In the genomic region with DNA sequence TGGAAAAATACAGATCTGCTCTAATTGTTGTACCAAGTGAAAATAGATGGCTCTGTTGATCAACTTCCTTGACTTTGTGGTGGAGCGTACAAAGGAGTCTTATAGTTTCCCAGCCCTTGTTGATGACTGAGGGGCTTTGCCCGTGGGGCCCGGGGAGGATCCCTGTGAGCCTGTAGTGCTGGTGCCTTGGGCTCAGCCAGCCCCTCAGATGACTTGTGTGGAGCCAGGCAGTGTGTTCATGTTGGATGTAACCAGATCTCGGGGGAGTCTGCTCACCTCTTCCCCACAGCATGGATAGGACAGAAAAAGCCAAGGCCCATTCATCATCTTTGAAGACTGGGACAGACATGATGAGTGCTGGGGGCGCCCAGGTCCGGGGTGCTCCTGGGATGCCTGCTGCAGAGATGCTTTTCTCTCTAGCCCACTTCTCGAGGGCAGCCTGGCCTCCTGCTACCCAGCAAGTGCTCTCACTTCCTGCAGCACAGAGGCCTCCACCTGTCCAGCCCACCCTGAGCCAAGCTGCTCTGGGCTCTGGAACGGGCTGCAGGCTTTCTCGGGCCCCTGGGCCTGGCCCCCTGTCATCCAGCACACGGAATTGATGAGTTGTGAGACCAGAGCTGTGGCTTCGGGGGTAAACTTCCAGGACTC, we compare ENCODE assay signal across 15 cellular contexts.
DNase-seq lines count a peak whose midpoint lies in the region; ATAC-seq, FAIRE-seq and TF ChIP-seq lines count a peak whose summit lies in the region.
"Had no signal": no experiment of that assay in that cellular context is flagged by ENCODE, and none has a peak within 500 bp of the region (broad histone marks: within the 10 kb centered on the region; RNA-seq: fewer than 3 reads in every experiment).

No MANE protein-coding gene starts in this region.

- H3K79me2 ChIP-seq in H1 (ENCODE audit: control insufficient read depth in 1 of 2, insufficient read depth in 2 of 2, low read length in 2 of 2): no peaks in the 10 kb centered on the region

- H3K27ac ChIP-seq in H1 (ENCODE audit: low read depth, low read length): no peak overlapping the region
- no peak overlapping the region for H3K27ac ChIP-seq in neuronal stem cell (replicated peaks; ENCODE audit: low read length)

- H3K4me3 ChIP-seq in H1 (ENCODE audit: extremely low read depth in 1 of 4, insufficient read depth in 2 of 4, low read depth in 3 of 4, low read length in 4 of 4) (no peak overlapping the region), neuronal stem cell (ENCODE audit: low read length in 2 of 2) (no peak overlapping the region)
- H3K4me3 ChIP-seq: K562 had no signal

- H3K14ac ChIP-seq in H1 (ENCODE audit: insufficient read length) (no peak overlapping the region), neuronal stem cell (ENCODE audit: low read length) (peak overlapping the region; percentile 84)

- no peaks in the 10 kb centered on the region for H3K79me1 ChIP-seq in H1 (ENCODE audit: low read depth, low read length)
- no peaks in the 10 kb centered on the region for H3K79me1 ChIP-seq in neuronal stem cell (ENCODE audit: low read depth, low read length)

- H3K36me3 ChIP-seq in H1 (ENCODE audit: control insufficient read depth in 2 of 4, insufficient read depth in 4 of 4, low read length in 3 of 4) (no peaks in the 10 kb centered on the region), neuronal stem cell (replicated peaks in 1 of 2; ENCODE audit: control insufficient read depth in 2 of 2, insufficient read depth in 2 of 2, low read length in 2 of 2) (no peaks in the 10 kb centered on the region)

- H4K20me1 ChIP-seq in H1 (replicated peaks in 1 of 2; ENCODE audit: control insufficient read depth in 1 of 2, insufficient read depth in 2 of 2, low read length in 2 of 2): no peaks in the 10 kb centered on the region

- TF ChIP-seq CTCF in H1 (IDR thresholded peaks at IDR 0.05; ENCODE audit: control extremely low read depth in 1 of 3, insufficient read depth in 1 of 3, low read depth in 1 of 3, low read length in 3 of 3): no peak

- H3K4ac ChIP-seq in H1 (replicated peaks; ENCODE audit: insufficient read length, low read depth, low read length): peak overlapping the region; percentile 15
- no peak overlapping the region for H3K4ac ChIP-seq in neuronal stem cell (ENCODE audit: low read length)

- H3K4me1 ChIP-seq in H1 (replicated peaks in 1 of 4; ENCODE audit: control insufficient read depth in 3 of 4, insufficient read depth in 4 of 4, low read length in 3 of 4) (peaks cover 11 to 19% (median 14%) of the 10 kb centered on the region in 4 experiments), neuronal stem cell (ENCODE audit: control insufficient read depth in 2 of 2, insufficient read depth in 1 of 2, low read depth in 1 of 2, low read length in 2 of 2) (peaks cover 0 to 19% of the 10 kb centered on the region in 2 donors)

- TF ChIP-seq EP300 in H1 (IDR thresholded peaks at IDR 0.05; ENCODE audit: borderline replicate concordance in 1 of 2, low read depth in 2 of 2, low read length in 2 of 2): no peak

- H2AFZ ChIP-seq in H1 (ENCODE audit: low read length) (no peak overlapping the region), neuronal stem cell (ENCODE audit: low read length) (no peak overlapping the region)

- H3K56ac ChIP-seq in H1 (replicated peaks; ENCODE audit: insufficient read length, low read depth, low read length): no peak overlapping the region

- H2BK15ac ChIP-seq in H1 (ENCODE audit: low read length) (no peak overlapping the region), neuronal stem cell (ENCODE audit: low read length) (no peak overlapping the region)

- POLR2A ChIA-PET in H1 (lab: Charles Lee; ENCODE audit: partially characterized antibody): no interaction called here

- DNase-seq in ELR (ENCODE audit: low read depth) (peak; percentile 60), RCC 7860 (ENCODE audit: low spot score) (peak; percentile 64), H1 (ENCODE audit: low read depth in 1 of 2, low spot score in 2 of 2) (peak in 1 of 2 experiments; percentile 41), neuronal stem cell (ENCODE audit: low spot score) (no peak), SW 1271 (lab: John Stamatoyannopoulos, UW) (no peak), urothelium cell line (ENCODE audit: low spot score) (no peak)
- DNase-seq: activated T-cell treated with anti-CD3 and anti-CD28 coated beads, Interleukin-2, amount 50 U/mL, for 24 hours; C1 segment of cervical spinal cord; NCI-H1105; right cardiac atrium; SHP77 treated with DMSO at 0.1 percent for 48 hours had no signal

- H3K4me2 ChIP-seq in H1 (ENCODE audit: insufficient read depth in 1 of 2, low read depth in 2 of 2, low read length in 2 of 2) (no peak overlapping the region), neuronal stem cell (ENCODE audit: insufficient read depth, low read length, poor library complexity, severe bottlenecking) (no peak overlapping the region)

- no peak overlapping the region for H4K5ac ChIP-seq in H1 (ENCODE audit: insufficient read length, low read depth, low read length)

- no peak overlapping the region for H3K23ac ChIP-seq in H1 (ENCODE audit: insufficient read length)
- no peak overlapping the region for H3K23ac ChIP-seq in neuronal stem cell (ENCODE audit: low read depth, low read length, poor library complexity)

- H4K91ac ChIP-seq in H1 (replicated peaks; ENCODE audit: insufficient read length, low read length): peak overlapping the region; percentile 70
- no peak overlapping the region for H4K91ac ChIP-seq in neuronal stem cell (ENCODE audit: low read depth, low read length, poor library complexity)

- 0 out of 2 replicates have a peak overlapping the region, but pooled peaks have one; percentile 43 for H2BK20ac ChIP-seq in H1 (ENCODE audit: low read length)

- H3K27me3 ChIP-seq in H1 (replicated peaks in 1 of 4; ENCODE audit: control insufficient read depth in 3 of 4, extremely low read depth in 1 of 4, insufficient read depth in 3 of 4, low read length in 3 of 4) (no peaks in the 10 kb centered on the region), neuronal stem cell (ENCODE audit: control insufficient read depth in 3 of 3, insufficient read depth in 3 of 3, low read depth in 1 of 3, low read length in 3 of 3) (peaks cover 0 to 24% (median 0%) of the 10 kb centered on the region in 3 experiments)

- peak overlapping the region; percentile 65; the same call in 1 of the 2 replicates for H4K8ac ChIP-seq in H1 (ENCODE audit: extremely low read depth, insufficient read depth, low read length)
- no peak overlapping the region for H4K8ac ChIP-seq in neuronal stem cell (ENCODE audit: low read depth, low read length)

- H2BK12ac ChIP-seq in H1 (ENCODE audit: low read depth, low read length) (peak overlapping the region; percentile 81; the same call in 1 of the 2 replicates), neuronal stem cell (ENCODE audit: low read length) (no peak overlapping the region)

- peak overlapping the region in 1 of 4 experiments; percentile 5; a peak in 2 of 7 replicates for H3K9ac ChIP-seq in H1 (replicated peaks in 1 of 4; ENCODE audit: extremely low read depth in 1 of 4, low read depth in 3 of 4, low read length in 3 of 4)
- no peak overlapping the region for H3K9ac ChIP-seq in neuronal stem cell (ENCODE audit: low read depth, low read length, poor library complexity)

- 84% methylated on average over 11 of the region's 11 CpGs; no CpG with 5 or more reads in 1 of the 2 experiments for WGBS in H1 (ENCODE audit: extremely low coverage in 1 of 2, insufficient coverage in 1 of 2, insufficient read length in 1 of 2, insufficient replicate concordance in 2 of 2, low coverage in 1 of 2, low lambda C conversion rate in 2 of 2, missing lambda C conversion rate in 1 of 2), 2 experiments
- WGBS in neuronal stem cell (ENCODE audit: extremely low coverage in 2 of 2, insufficient read length in 2 of 2, insufficient replicate concordance in 1 of 2), 2 donors: no CpG with 5 or more reads among the region's 11 CpGs

- H2BK120ac ChIP-seq in H1 (replicated peaks; ENCODE audit: low read depth, low read length): peak overlapping the region; percentile 17
- no peak overlapping the region for H2BK120ac ChIP-seq in neuronal stem cell (ENCODE audit: low read depth, low read length)

- TF ChIP-seq RAD21 in H1 (IDR thresholded peaks at IDR 0.05 in 1 of 2, conservative IDR thresholded peaks at IDR 0.05 in 1 of 2; ENCODE audit: low read depth in 2 of 2, low read length in 2 of 2): no peak

- ATAC-seq in HG03460 (IDR thresholded peaks at IDR 0.05; ENCODE audit: unreplicated experiment) (no peak), HG02981 (IDR thresholded peaks at IDR 0.05; ENCODE audit: unreplicated experiment) (no peak)
- ATAC-seq: K562, right cardiac atrium had no signal

- no peaks in the 10 kb centered on the region for H3K23me2 ChIP-seq in H1 (ENCODE audit: low read depth, low read length)

- H3K9me3 ChIP-seq in H1 (ENCODE audit: insufficient read depth in 2 of 2, low read depth in 1 of 2, low read length in 1 of 2) (peaks cover 0 to 5% of the 10 kb centered on the region in 2 experiments; a peak in 1 of 4 replicates), neuronal stem cell (replicated peaks in 1 of 2; ENCODE audit: control insufficient read depth in 2 of 2, insufficient read depth in 1 of 2, low read depth in 1 of 2, low read length in 2 of 2) (peaks cover 0 to 3% of the 10 kb centered on the region in 2 donors)

- H3K18ac ChIP-seq in H1 (ENCODE audit: extremely low read depth, low read length): 0 out of 2 replicates have a peak overlapping the region, but pooled peaks have one; percentile 55
- peak overlapping the region; percentile 55 for H3K18ac ChIP-seq in neuronal stem cell (ENCODE audit: low read length)

- CTCF ChIA-PET in H1 (lab: Charles Lee; ENCODE audit: partially characterized antibody): interaction anchor here (1.0 to 1.1 kb wide), 2 partner anchors 10 to 15 kb away, joined by 3 to 4 read pairs; no protein-coding TSS in a partner anchor

- 0 out of 2 replicates have a peak overlapping the region, but pooled peaks have one; percentile 0 for H2AK5ac ChIP-seq in H1 (ENCODE audit: low read depth, low read length)
- no peak overlapping the region for H2AK5ac ChIP-seq in neuronal stem cell (ENCODE audit: low read depth, low read length)

- H2BK5ac ChIP-seq in H1 (ENCODE audit: low read depth, low read length): no peak overlapping the region; the same call in 1 of the 2 replicates
- H2BK5ac ChIP-seq in neuronal stem cell (ENCODE audit: low read length): no peak overlapping the region

- TF ChIP-seq POLR2A in H1 (IDR thresholded peaks at IDR 0.05; ENCODE audit: control extremely low read depth in 1 of 2, low read depth in 2 of 2, low read length in 2 of 2): no peak

- FAIRE-seq in RCC 7860 (lab: Jason Lieb, UNC) (no peak), H1 (lab: Jason Lieb, UNC) (no peak), urothelium cell line (lab: Jason Lieb, UNC) (no peak)
- FAIRE-seq: frontal cortex, K562 had no signal

TF ChIP-seq in H1, 55 proteins besides CTCF, POLR2A, EP300 and RAD21 (continues in another document):
- no peak for TF ChIP-seq JUND (IDR thresholded peaks at IDR 0.05; ENCODE audit: low read length)
- no peak for TF ChIP-seq TBP (IDR thresholded peaks at IDR 0.05; ENCODE audit: low read depth, low read length)

Comparison
In these comparisons a context has a peak if more than half of its experiments do, and no peak if none do; other contexts are left out.
1. DNase-seq: peak in ELR (single experiment) and RCC 7860 (single experiment); none in neuronal stem cell (single experiment), SW 1271 (0 of 2) and urothelium cell line (single experiment).